14 cellular contexts compared by ENCODE assay signal in genomic region chr14:71721791-71722190, GRCh38.
DNase-seq lines count a peak whose midpoint lies in the region; ATAC-seq, FAIRE-seq and TF ChIP-seq lines count a peak whose summit lies in the region.
"Had no signal": no experiment of that assay in that cellular context is flagged by ENCODE, and none has a peak within 500 bp of the region (broad histone marks: within the 10 kb centered on the region; RNA-seq: fewer than 3 reads in every experiment).

No MANE protein-coding gene starts in this region.

- no peak for TF ChIP-seq POLR2A in GM12891 (IDR thresholded peaks at IDR 0.05; ENCODE audit: low read depth, low read length)
- no peak for TF ChIP-seq POLR2A in GM12892 (IDR thresholded peaks at IDR 0.05; ENCODE audit: low read depth, low read length)

- peaks cover 67% of the 10 kb centered on the region for H3K79me2 ChIP-seq in osteoblast (ENCODE audit: insufficient read depth, low read length)

- H3K36me3 Mint-ChIP-seq in activated CD8-positive, alpha-beta memory T cell treated with anti-CD3 and anti-CD28 coated beads, Interleukin-2, amount 10 ng/mL, durations not matched to agents 7 days and 5 days, result peaks cover 14% of the 10 kb centered on the region

- no peaks in the 10 kb centered on the region for H3K9me3 Mint-ChIP-seq in activated CD8-positive, alpha-beta memory T cell treated with anti-CD3 and anti-CD28 coated beads, Interleukin-2, amount 10 ng/mL, durations not matched to agents 7 days and 5 days (ENCODE audit: low read depth)

- no peak overlapping the region for H3K27ac Mint-ChIP-seq in activated CD8-positive, alpha-beta memory T cell treated with anti-CD3 and anti-CD28 coated beads, Interleukin-2, amount 10 ng/mL, durations not matched to agents 7 days and 5 days

- FAIRE-seq in GM12891 (lab: Jason Lieb, UNC), result no peak
- FAIRE-seq in GM12892 (lab: Jason Lieb, UNC), result no peak

- peaks cover 3% of the 10 kb centered on the region for H4K20me1 ChIP-seq in osteoblast (ENCODE audit: insufficient read depth, low read length)

- no peak overlapping the region for H3K4me3 Mint-ChIP-seq in activated CD8-positive, alpha-beta memory T cell treated with anti-CD3 and anti-CD28 coated beads, Interleukin-2, amount 10 ng/mL, durations not matched to agents 7 days and 5 days

- peaks cover 5% of the 10 kb centered on the region for H3K4me1 Mint-ChIP-seq in activated CD8-positive, alpha-beta memory T cell treated with anti-CD3 and anti-CD28 coated beads, Interleukin-2, amount 10 ng/mL, durations not matched to agents 7 days and 5 days

- peaks cover 31% of the 10 kb centered on the region for H3K4me1 ChIP-seq in osteoblast (ENCODE audit: insufficient read depth, low read length)
- peaks cover 2 to 3% of the 10 kb centered on the region in 2 donors for H3K4me1 ChIP-seq in aorta (ENCODE audit: control insufficient read depth in 1 of 2, insufficient read depth in 2 of 2, low read length in 2 of 2)

- peak; percentile 34 for DNase-seq in activated CD8-positive, alpha-beta memory T cell treated with anti-CD3 and anti-CD28 coated beads, Interleukin-2, amount 50 U/mL, for 48 hours
- DNase-seq in activated CD8-positive, alpha-beta memory T cell treated with anti-CD3 and anti-CD28 coated beads, Interleukin-2, amount 10 ng/mL, durations not matched to agents 7 days and 5 days, result no peak
- DNase-seq in fibroblast of the aortic adventitia (ENCODE audit: low read depth) (peak; percentile 43), osteoblast (ENCODE audit: insufficient read length, low spot score, missing footprints) (no peak), aorta (peak in 1 of 2 donors; percentile 76), GM12891 (ENCODE audit: insufficient read length, low spot score) (no peak), GM12892 (ENCODE audit: insufficient read length) (no peak)
- DNase-seq: MG63, NCI-H1105, NCI-H1694 treated with DMSO at 0.1 percent for 48 hours, PC-3 had no signal

- H3K36me3 ChIP-seq in osteoblast (ENCODE audit: insufficient read depth, low read length) (peaks cover 46% of the 10 kb centered on the region), aorta (ENCODE audit: control insufficient read depth in 1 of 2, insufficient read depth in 2 of 2, low read length in 1 of 2) (peaks cover 2 to 6% of the 10 kb centered on the region in 2 donors)
- H3K36me3 ChIP-seq: MG63 had no signal

- H3K27ac ChIP-seq in osteoblast (ENCODE audit: low read depth, low read length) (peak overlapping the region; percentile 79), aorta (ENCODE audit: low read depth in 1 of 2, low read length in 2 of 2) (peak overlapping the region in 1 of 2 donors; percentile 20)
- H3K27ac ChIP-seq: 22Rv1; BLaER1 treated with 17β-estradiol and CSF1 and Interleukin-3, amounts not matched to agents 10 nM and 100 nM had no signal

- TF ChIP-seq CTCF in fibroblast of the aortic adventitia (IDR thresholded peaks at IDR 0.05; ENCODE audit: insufficient read depth, low read length) (no peak), osteoblast (IDR thresholded peaks at IDR 0.05; ENCODE audit: extremely low read depth, low read depth, low read length) (no peak)

- 0 to 7% methylated on average over 3 of the region's 3 CpGs for WGBS in aorta, 2 donors

- H3K27me3 ChIP-seq in osteoblast (ENCODE audit: insufficient read depth, low read length) (no peaks in the 10 kb centered on the region), aorta (ENCODE audit: control insufficient read depth in 1 of 2, insufficient read depth in 2 of 2, low read length in 1 of 2) (no peaks in the 10 kb centered on the region)
- H3K27me3 ChIP-seq: BLaER1 treated with 17β-estradiol and CSF1 and Interleukin-3, amounts not matched to agents 10 nM and 100 nM; MG63 had no signal

- H3K4me3 ChIP-seq in fibroblast of the aortic adventitia (ENCODE audit: low read depth, low read length) (no peak overlapping the region), osteoblast (ENCODE audit: insufficient read depth, low read length) (no peak overlapping the region), aorta (ENCODE audit: low read length in 2 of 2) (no peak overlapping the region)
- H3K4me3 ChIP-seq: BLaER1 treated with 17β-estradiol and CSF1 and Interleukin-3, amounts not matched to agents 10 nM and 100 nM; MG63 had no signal

- ATAC-seq in activated CD8-positive, alpha-beta memory T cell treated with anti-CD3 and anti-CD28 coated beads, Interleukin-2, amount 10 ng/mL, durations not matched to agents 7 days and 5 days, result no peak
- peak; percentile 80 for ATAC-seq in aorta (ENCODE audit: low FRiP score)
- no peak for ATAC-seq in GM18519 (IDR thresholded peaks at IDR 0.05; ENCODE audit: low FRiP score, unreplicated experiment)

- no peaks in the 10 kb centered on the region for H3K27me3 Mint-ChIP-seq in activated CD8-positive, alpha-beta memory T cell treated with anti-CD3 and anti-CD28 coated beads, Interleukin-2, amount 10 ng/mL, durations not matched to agents 7 days and 5 days

- no peak overlapping the region for H2AFZ ChIP-seq in osteoblast (ENCODE audit: low read length)

- intact Hi-C loops in aorta (cut with DNase I), result loop anchor here in 1 of 2 donors (10.0 kb wide), 1 partner anchor 137 kb away; no protein-coding TSS in a partner anchor

- CTCF ChIA-PET in activated CD8-positive, alpha-beta memory T cell treated with anti-CD3 and anti-CD28 coated beads, Interleukin-2, amount 10 ng/mL, durations not matched to agents 7 days and 5 days (lab: Charles Lee), result interaction anchor here (1.6 kb wide), 1 partner anchor 134 kb away, joined by 3 read pairs; no protein-coding TSS in a partner anchor

- no peaks in the 10 kb centered on the region for H3K9me3 ChIP-seq in osteoblast (ENCODE audit: low read depth, low read length)
- no peaks in the 10 kb centered on the region for H3K9me3 ChIP-seq in aorta (ENCODE audit: control insufficient read depth, low read length)
- H3K9me3 ChIP-seq: MG63 had no signal

- H3K4me2 ChIP-seq in osteoblast (ENCODE audit: insufficient read depth, low read length), result no peak overlapping the region
- H3K4me2 ChIP-seq: BLaER1 treated with 17β-estradiol and CSF1 and Interleukin-3, amounts not matched to agents 10 nM and 100 nM had no signal

TF ChIP-seq in GM12891, 5 proteins besides CTCF, POLR2A, EP300 and RAD21:
- TF ChIP-seq TAF1 (IDR thresholded peaks at IDR 0.05; ENCODE audit: low read depth, low read length) (no peak), POLR2AphosphoS5 (IDR thresholded peaks at IDR 0.05; ENCODE audit: low read depth, low read length) (no peak), POU2F2 (IDR thresholded peaks at IDR 0.05; ENCODE audit: low read depth, low read length) (no peak), SPI1 (IDR thresholded peaks at IDR 0.05; ENCODE audit: low read depth, low read length) (no peak), PAX5 (IDR thresholded peaks at IDR 0.05; ENCODE audit: insufficient read depth, low read length, severe bottlenecking) (no peak)

Comparison
In these comparisons a context has a peak if more than half of its experiments do, and no peak if none do; other contexts are left out.
1. DNase-seq: peak in activated CD8-positive, alpha-beta memory T cell treated with anti-CD3 and anti-CD28 coated beads, Interleukin-2, amount 50 U/mL, for 48 hours (single experiment) and fibroblast of the aortic adventitia (single experiment); none in activated CD8-positive, alpha-beta memory T cell treated with anti-CD3 and anti-CD28 coated beads, Interleukin-2, amount 10 ng/mL, durations not matched to agents 7 days and 5 days (single experiment), osteoblast (single experiment), GM12891 (single experiment) and GM12892 (single experiment).